Comparison of ENCODE assay signal across 8 cellular contexts in the genomic region with DNA sequence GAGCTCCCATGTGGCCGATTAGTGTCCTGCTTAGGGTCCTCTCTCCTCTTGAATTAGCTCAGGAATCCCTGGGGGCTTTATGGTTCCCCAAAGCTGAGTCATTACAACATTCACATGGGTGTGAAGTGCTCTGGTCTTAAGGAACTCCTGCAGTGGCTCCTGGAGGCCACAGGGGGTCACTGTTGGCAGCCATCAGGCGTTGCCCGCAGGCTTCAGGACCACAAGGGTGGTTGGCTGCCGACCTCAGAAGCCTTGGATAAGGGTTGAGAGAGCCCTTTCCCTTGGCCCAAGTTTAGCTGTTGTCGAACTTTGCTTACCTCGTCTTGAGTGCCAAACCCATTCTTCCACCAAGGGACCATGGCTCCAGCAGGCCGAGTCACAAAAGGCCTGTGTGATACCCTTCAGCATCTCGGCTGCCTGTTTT.
DNase-seq lines count a peak whose midpoint lies in the region; ATAC-seq and TF ChIP-seq lines count a peak whose summit lies in the region.

No MANE protein-coding gene starts in this region.

- 46% methylated on average over 8 of the region's 8 CpGs for WGBS in liver
- 56 to 71% methylated on average over 4 to 8 of the region's 8 CpGs for WGBS in testis, 2 donors

- CTCF ChIA-PET in RWPE1 (lab: Yijun Ruan, JAX), result interaction anchor here (0.6 to 1.4 kb wide), 3 partner anchors 15 to 277 kb away, joined by 3 to 6 read pairs (median 4); no protein-coding TSS in a partner anchor

- H3K4me3 ChIP-seq in liver (ENCODE audit: low read depth in 1 of 3, low read length in 3 of 3) (no peak overlapping the region), testis (no peak overlapping the region)

- H3K27me3 ChIP-seq in liver (ENCODE audit: control insufficient read depth in 4 of 4, insufficient read depth in 4 of 4, low read length in 3 of 4), result no peaks in the 10 kb centered on the region
- no peaks in the 10 kb centered on the region for H3K27me3 ChIP-seq in testis

- peak; percentile 77 for ATAC-seq in HG03442 (IDR thresholded peaks at IDR 0.05; ENCODE audit: unreplicated experiment)

- no peaks in the 10 kb centered on the region for H3K27me3 Mint-ChIP-seq in chondrocyte (ENCODE audit: low read depth)

- no peaks in the 10 kb centered on the region for H3K36me3 ChIP-seq in liver (ENCODE audit: control insufficient read depth in 4 of 4, insufficient read depth in 3 of 4, low read depth in 1 of 4, low read length in 3 of 4)
- H3K36me3 ChIP-seq in testis (ENCODE audit: low read depth, missing control alignments), result no peaks in the 10 kb centered on the region

- no peak for TF ChIP-seq POLR2A in testis (IDR thresholded peaks at IDR 0.05)

- no peak overlapping the region for H3K9ac ChIP-seq in liver (ENCODE audit: low read depth in 1 of 2, low read length in 2 of 2)

- no peaks in the 10 kb centered on the region for H3K4me1 Mint-ChIP-seq in chondrocyte (ENCODE audit: low read depth)

- peaks cover 3% of the 10 kb centered on the region for H3K9me3 Mint-ChIP-seq in chondrocyte (ENCODE audit: low read depth)

- DNase-seq in DMS 273 (lab: John Stamatoyannopoulos, UW; ENCODE audit: unreplicated experiment) (peak; percentile 76), DMS 273 treated with DMSO at 0.1 percent for 48 hours (lab: John Stamatoyannopoulos, UW) (no peak), GM20000 (ENCODE audit: low spot score) (peak; percentile 81), RWPE1 (ENCODE audit: low spot score) (peak; percentile 56), chondrocyte (ENCODE audit: low spot score) (no peak), testis (peak; percentile 63)

- POLR2A ChIA-PET in RWPE1 (lab: Yijun Ruan, JAX; ENCODE audit: low non-redundant PET), result no interaction called here

- intact Hi-C loops in testis (cut with DNase I; ENCODE audit: low total_unique reads), result no loop called here

- H3K36me3 Mint-ChIP-seq in chondrocyte (ENCODE audit: low read depth), result no peaks in the 10 kb centered on the region

- no peak overlapping the region for H3K4me3 Mint-ChIP-seq in chondrocyte (ENCODE audit: unreplicated experiment)

- peak; percentile 54 for TF ChIP-seq CTCF in GM20000 (IDR thresholded peaks at IDR 0.05; ENCODE audit: extremely low read depth, missing control alignments)
- TF ChIP-seq CTCF in RWPE1 (conservative IDR thresholded peaks at IDR 0.05; ENCODE audit: low read depth), result peak; percentile 35
- peak; percentile 71 for TF ChIP-seq CTCF in chondrocyte (IDR thresholded peaks at IDR 0.05)
- peak; percentile 36 for TF ChIP-seq CTCF in liver (IDR thresholded peaks at IDR 0.05; ENCODE audit: low read depth, low read length, missing input control)
- TF ChIP-seq CTCF in testis (IDR thresholded peaks at IDR 0.05), result peak; percentile 9 to 33 (median 29)

- no peak overlapping the region for H3K27ac Mint-ChIP-seq in chondrocyte (ENCODE audit: unreplicated experiment)

- H3K27ac ChIP-seq in RWPE1, result no peak overlapping the region
- no peak overlapping the region for H3K27ac ChIP-seq in liver (ENCODE audit: low read depth in 1 of 2, low read length in 2 of 2)
- H3K27ac ChIP-seq in testis, result no peak overlapping the region

- H3K4me1 ChIP-seq in liver (ENCODE audit: control insufficient read depth in 4 of 4, insufficient read depth in 4 of 4, low read length in 3 of 4) (no peaks in the 10 kb centered on the region), testis (peaks cover 10% of the 10 kb centered on the region)

- TF ChIP-seq RAD21 in liver (IDR thresholded peaks at IDR 0.05), result peak; percentile 42 to 57

- H3K9me3 ChIP-seq in liver (ENCODE audit: control insufficient read depth in 4 of 4, low read length in 3 of 4) (no peaks in the 10 kb centered on the region), testis (no peaks in the 10 kb centered on the region)

TF ChIP-seq in liver, 16 proteins besides CTCF, POLR2A, EP300 and RAD21:
- TF ChIP-seq RXRA (IDR thresholded peaks at IDR 0.05), result no peak
- TF ChIP-seq, protein P1, sequence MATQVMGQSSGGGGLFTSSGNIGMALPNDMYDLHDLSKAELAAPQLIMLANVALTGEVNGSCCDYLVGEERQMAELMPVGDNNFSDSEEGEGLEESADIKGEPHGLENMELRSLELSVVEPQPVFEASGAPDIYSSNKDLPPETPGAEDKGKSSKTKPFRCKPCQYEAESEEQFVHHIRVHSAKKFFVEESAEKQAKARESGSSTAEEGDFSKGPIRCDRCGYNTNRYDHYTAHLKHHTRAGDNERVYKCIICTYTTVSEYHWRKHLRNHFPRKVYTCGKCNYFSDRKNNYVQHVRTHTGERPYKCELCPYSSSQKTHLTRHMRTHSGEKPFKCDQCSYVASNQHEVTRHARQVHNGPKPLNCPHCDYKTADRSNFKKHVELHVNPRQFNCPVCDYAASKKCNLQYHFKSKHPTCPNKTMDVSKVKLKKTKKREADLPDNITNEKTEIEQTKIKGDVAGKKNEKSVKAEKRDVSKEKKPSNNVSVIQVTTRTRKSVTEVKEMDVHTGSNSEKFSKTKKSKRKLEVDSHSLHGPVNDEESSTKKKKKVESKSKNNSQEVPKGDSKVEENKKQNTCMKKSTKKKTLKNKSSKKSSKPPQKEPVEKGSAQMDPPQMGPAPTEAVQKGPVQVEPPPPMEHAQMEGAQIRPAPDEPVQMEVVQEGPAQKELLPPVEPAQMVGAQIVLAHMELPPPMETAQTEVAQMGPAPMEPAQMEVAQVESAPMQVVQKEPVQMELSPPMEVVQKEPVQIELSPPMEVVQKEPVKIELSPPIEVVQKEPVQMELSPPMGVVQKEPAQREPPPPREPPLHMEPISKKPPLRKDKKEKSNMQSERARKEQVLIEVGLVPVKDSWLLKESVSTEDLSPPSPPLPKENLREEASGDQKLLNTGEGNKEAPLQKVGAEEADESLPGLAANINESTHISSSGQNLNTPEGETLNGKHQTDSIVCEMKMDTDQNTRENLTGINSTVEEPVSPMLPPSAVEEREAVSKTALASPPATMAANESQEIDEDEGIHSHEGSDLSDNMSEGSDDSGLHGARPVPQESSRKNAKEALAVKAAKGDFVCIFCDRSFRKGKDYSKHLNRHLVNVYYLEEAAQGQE (IDR thresholded peaks at IDR 0.05), result no peak
- TF ChIP-seq GABPA (IDR thresholded peaks at IDR 0.05 in 1 of 2, conservative IDR thresholded peaks at IDR 0.05 in 1 of 2), result no peak
- no peak for TF ChIP-seq HNF4G (IDR thresholded peaks at IDR 0.05)
- no peak for TF ChIP-seq HNF4A (conservative IDR thresholded peaks at IDR 0.05)
- no peak for TF ChIP-seq FOXA1 (IDR thresholded peaks at IDR 0.05)
- no peak for TF ChIP-seq YY1 (IDR thresholded peaks at IDR 0.05)
- TF ChIP-seq, protein P2, sequence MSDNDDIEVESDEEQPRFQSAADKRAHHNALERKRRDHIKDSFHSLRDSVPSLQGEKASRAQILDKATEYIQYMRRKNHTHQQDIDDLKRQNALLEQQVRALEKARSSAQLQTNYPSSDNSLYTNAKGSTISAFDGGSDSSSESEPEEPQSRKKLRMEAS (IDR thresholded peaks at IDR 0.05), result no peak
- TF ChIP-seq FOXA2 (IDR thresholded peaks at IDR 0.05), result no peak
- TF ChIP-seq, protein P3, sequence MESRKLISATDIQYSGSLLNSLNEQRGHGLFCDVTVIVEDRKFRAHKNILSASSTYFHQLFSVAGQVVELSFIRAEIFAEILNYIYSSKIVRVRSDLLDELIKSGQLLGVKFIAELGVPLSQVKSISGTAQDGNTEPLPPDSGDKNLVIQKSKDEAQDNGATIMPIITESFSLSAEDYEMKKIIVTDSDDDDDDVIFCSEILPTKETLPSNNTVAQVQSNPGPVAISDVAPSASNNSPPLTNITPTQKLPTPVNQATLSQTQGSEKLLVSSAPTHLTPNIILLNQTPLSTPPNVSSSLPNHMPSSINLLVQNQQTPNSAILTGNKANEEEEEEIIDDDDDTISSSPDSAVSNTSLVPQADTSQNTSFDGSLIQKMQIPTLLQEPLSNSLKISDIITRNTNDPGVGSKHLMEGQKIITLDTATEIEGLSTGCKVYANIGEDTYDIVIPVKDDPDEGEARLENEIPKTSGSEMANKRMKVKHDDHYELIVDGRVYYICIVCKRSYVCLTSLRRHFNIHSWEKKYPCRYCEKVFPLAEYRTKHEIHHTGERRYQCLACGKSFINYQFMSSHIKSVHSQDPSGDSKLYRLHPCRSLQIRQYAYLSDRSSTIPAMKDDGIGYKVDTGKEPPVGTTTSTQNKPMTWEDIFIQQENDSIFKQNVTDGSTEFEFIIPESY (IDR thresholded peaks at IDR 0.05), result no peak
- TF ChIP-seq NR2F2 (IDR thresholded peaks at IDR 0.05), result no peak
- no peak for TF ChIP-seq EGR1 (IDR thresholded peaks at IDR 0.05; ENCODE audit: low read depth in 2 of 2)
- no peak for TF ChIP-seq TAF1 (conservative IDR thresholded peaks at IDR 0.05)
- TF ChIP-seq JUND (IDR thresholded peaks at IDR 0.05), result no peak
- no peak for TF ChIP-seq SP1 (IDR thresholded peaks at IDR 0.05)
- TF ChIP-seq, protein P4, sequence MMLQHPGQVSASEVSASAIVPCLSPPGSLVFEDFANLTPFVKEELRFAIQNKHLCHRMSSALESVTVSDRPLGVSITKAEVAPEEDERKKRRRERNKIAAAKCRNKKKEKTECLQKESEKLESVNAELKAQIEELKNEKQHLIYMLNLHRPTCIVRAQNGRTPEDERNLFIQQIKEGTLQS (IDR thresholded peaks at IDR 0.05), result no peak
TF ChIP-seq in liver: peak in this region for 0.

Comparison
In these comparisons a context has a peak if more than half of its experiments do, and no peak if none do; other contexts are left out.
1. DNase-seq: peak in DMS 273 (single experiment), GM20000 (single experiment), RWPE1 (single experiment) and testis (single experiment); none in DMS 273 treated with DMSO at 0.1 percent for 48 hours (single experiment) and chondrocyte (single experiment).
2. Peak in every context shown above with its lines, with median percentiles within 50 percentile points of each other: CTCF ChIP-seq.